In genomic region chrX:101595739-101596419, GRCh38 we compare ENCODE assay signal across 8 cellular contexts. TPM values are rescaled to one million over a fixed set of nuclear protein-coding genes. Genes with fewer than 3 reads are reported as not detected.
DNase-seq lines count a peak whose midpoint lies in the region; ATAC-seq and TF ChIP-seq lines count a peak whose summit lies in the region.

No MANE protein-coding gene starts in this region.

- POLR2A ChIA-PET in HEK293T (lab: Yijun Ruan, JAX), result no interaction called here

- intact Hi-C loops in lower lobe of right lung (cut with DNase I) (loop anchor here (10.0 kb wide), 1 partner anchor 199 kb away; no protein-coding TSS in a partner anchor), vagina (cut with DNase I) (no loop called here)

- H3K27ac ChIP-seq in SJCRH30 (no peak overlapping the region), lower lobe of right lung (no peak overlapping the region), vagina (no peak overlapping the region)

- CTCF ChIA-PET in HEK293T (lab: Yijun Ruan, JAX), result no interaction called here

- H3K4me1 ChIP-seq in SJCRH30 (no peaks in the 10 kb centered on the region), lower lobe of right lung (no peaks in the 10 kb centered on the region), vagina (no peaks in the 10 kb centered on the region)

- DNase-seq in AG10803 (ENCODE audit: low read depth), result peak; percentile 79
- peak; percentile 66 for DNase-seq in HEK293T (ENCODE audit: extremely low spot score)
- DNase-seq in LNCaP clone FGC (ENCODE audit: low read depth), result peak; percentile 32
- peak; percentile 45 to 76 for DNase-seq in SJCRH30
- DNase-seq in dermis microvascular lymphatic vessel endothelial cell (ENCODE audit: low read depth in 2 of 2), result peak; percentile 27 to 67
- no peak for DNase-seq in lower lobe of right lung
- DNase-seq in vagina (ENCODE audit: extremely low spot score in 2 of 2), result no peak

- peak; percentile 74 to 82 for ATAC-seq in lower lobe of right lung

- no peaks in the 10 kb centered on the region for H3K36me3 ChIP-seq in SJCRH30
- H3K36me3 ChIP-seq in lower lobe of right lung, result no peaks in the 10 kb centered on the region
- H3K36me3 ChIP-seq in vagina, result no peaks in the 10 kb centered on the region

- no peak overlapping the region for H3K4me3 ChIP-seq in AG10803 (ENCODE audit: low read length)
- no peak overlapping the region for H3K4me3 ChIP-seq in LNCaP clone FGC (ENCODE audit: low read depth, low read length)
- H3K4me3 ChIP-seq in SJCRH30, result no peak overlapping the region
- H3K4me3 ChIP-seq in lower lobe of right lung, result no peak overlapping the region
- H3K4me3 ChIP-seq in vagina, result no peak overlapping the region

- H3K9me3 ChIP-seq in SJCRH30 (replicated peaks) (no peaks in the 10 kb centered on the region), lower lobe of right lung (no peaks in the 10 kb centered on the region), vagina (no peaks in the 10 kb centered on the region)

- H3K27me3 ChIP-seq in SJCRH30 (no peaks in the 10 kb centered on the region), lower lobe of right lung (ENCODE audit: low read depth) (no peaks in the 10 kb centered on the region), vagina (no peaks in the 10 kb centered on the region)

- TF ChIP-seq CTCF in AG10803 (conservative IDR thresholded peaks at IDR 0.05; ENCODE audit: low read length) (peak; percentile 65), GM12873 (IDR thresholded peaks at IDR 0.05; ENCODE audit: insufficient read depth, low read depth, low read length, missing control alignments) (peak; percentile 61), LNCaP clone FGC (IDR thresholded peaks at IDR 0.05; ENCODE audit: control insufficient read depth, extremely low read depth, insufficient read depth) (peak; percentile 58), lower lobe of right lung (IDR thresholded peaks at IDR 0.05) (peak; percentile 54), vagina (IDR thresholded peaks at IDR 0.05) (peak; percentile 7 to 56 (median 43))

- no peak for TF ChIP-seq POLR2A in vagina (IDR thresholded peaks at IDR 0.05)

TF ChIP-seq in HEK293T, 16 proteins besides CTCF, POLR2A, EP300 and RAD21:
- TF ChIP-seq ELF4 (IDR thresholded peaks at IDR 0.05) (no peak), ARNT (IDR thresholded peaks at IDR 0.05) (no peak)

RNA-seq across cellular contexts. Expression of gene ARMCX6, which starts 21.9 kb away (rescaled TPM):
- total RNA-seq in SJCRH30 (2014; rRNA removed; shearing (Covaris generic)), result 45.4 and 48.2 TPM in 2 replicates
- total RNA-seq in dermis microvascular lymphatic vessel endothelial cell (30.2 and 36.9 TPM in 2 replicates), lower lobe of right lung (36.5 TPM), vagina (12.3 TPM)

RNA-seq across cellular contexts. Expression of gene ARMCX3, which starts 27.1 kb away (rescaled TPM):
- 54.7 and 58.3 TPM in 2 replicates for total RNA-seq in SJCRH30 (2014; rRNA removed; shearing (Covaris generic))
- total RNA-seq in dermis microvascular lymphatic vessel endothelial cell, result 43.1 and 61.2 TPM in 2 replicates
- 48.4 TPM for total RNA-seq in lower lobe of right lung
- 25.0 TPM for total RNA-seq in vagina

RNA-seq across cellular contexts. Expression of gene ARMCX1, which starts 45.5 kb away (rescaled TPM):
- total RNA-seq in SJCRH30 (2014; rRNA removed; shearing (Covaris generic)), result 71.7 and 81.5 TPM in 2 replicates
- 48.2 and 49.3 TPM in 2 replicates for total RNA-seq in dermis microvascular lymphatic vessel endothelial cell
- 18.8 TPM for total RNA-seq in lower lobe of right lung
- total RNA-seq in vagina, result 28.5 TPM

Comparison
In these comparisons a context has a peak if more than half of its experiments do, and no peak if none do; other contexts are left out.
1. DNase-seq: peak in AG10803 (single experiment), HEK293T (single experiment), LNCaP clone FGC (single experiment), SJCRH30 (2 of 2) and dermis microvascular lymphatic vessel endothelial cell (2 of 2); none in lower lobe of right lung (single experiment) and vagina (0 of 2).
2. Peak in every context shown above with its lines, with median percentiles within 50 percentile points of each other: CTCF ChIP-seq.